1 cellular context compared by ENCODE assay signal in the genomic region with DNA sequence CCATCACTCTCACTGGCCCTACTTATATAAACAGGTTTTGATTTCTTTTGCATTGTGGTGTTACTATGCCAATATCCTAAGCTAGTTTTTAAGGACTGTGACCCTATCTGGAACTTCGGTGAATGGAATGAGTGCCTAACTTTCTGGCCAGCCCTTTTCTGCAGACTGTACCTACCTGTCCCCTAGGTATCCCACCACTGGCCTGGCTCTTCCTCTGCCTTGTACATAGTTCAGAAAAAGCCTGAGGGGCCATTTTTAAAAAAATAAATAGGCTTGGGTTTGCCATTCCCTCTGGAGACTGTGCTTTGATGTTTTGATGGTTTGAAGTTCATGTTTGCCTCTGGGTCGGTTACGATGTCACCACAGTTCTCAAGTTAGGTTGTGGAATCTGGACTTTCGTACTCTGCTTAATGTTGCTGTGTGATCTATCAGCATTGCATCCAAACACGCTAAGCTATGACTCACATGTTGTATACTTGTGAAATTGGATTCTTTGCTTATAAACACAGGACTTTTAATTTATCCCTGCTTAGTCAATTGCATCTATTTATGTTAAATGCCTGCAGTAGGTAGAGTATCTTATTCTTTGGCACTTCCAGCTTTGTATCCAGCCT.
TF ChIP-seq lines count a peak whose summit lies in the region.

No MANE protein-coding gene starts in this region.

TF ChIP-seq in HepG2, 621 proteins besides CTCF, POLR2A, EP300 and RAD21 (continued from another document and continues in another):
- TF ChIP-seq, protein P1, sequence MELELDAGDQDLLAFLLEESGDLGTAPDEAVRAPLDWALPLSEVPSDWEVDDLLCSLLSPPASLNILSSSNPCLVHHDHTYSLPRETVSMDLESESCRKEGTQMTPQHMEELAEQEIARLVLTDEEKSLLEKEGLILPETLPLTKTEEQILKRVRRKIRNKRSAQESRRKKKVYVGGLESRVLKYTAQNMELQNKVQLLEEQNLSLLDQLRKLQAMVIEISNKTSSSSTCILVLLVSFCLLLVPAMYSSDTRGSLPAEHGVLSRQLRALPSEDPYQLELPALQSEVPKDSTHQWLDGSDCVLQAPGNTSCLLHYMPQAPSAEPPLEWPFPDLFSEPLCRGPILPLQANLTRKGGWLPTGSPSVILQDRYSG (CRISPR knock-in tag; IDR thresholded peaks at IDR 0.05): no peak
- TF ChIP-seq ZBTB1 (CRISPR knock-in tag; IDR thresholded peaks at IDR 0.05; ENCODE audit: borderline replicate concordance) (no peak), TP53 (CRISPR knock-in tag; conservative IDR thresholded peaks at IDR 0.05) (no peak), IRF2 (CRISPR knock-in tag; IDR thresholded peaks at IDR 0.05) (peak; percentile 93), ZNF207 (IDR thresholded peaks at IDR 0.05; ENCODE audit: borderline replicate concordance) (no peak), BRCA1 (CRISPR knock-in tag; IDR thresholded peaks at IDR 0.05) (no peak), NAIF1 (CRISPR knock-in tag; IDR thresholded peaks at IDR 0.05; ENCODE audit: borderline replicate concordance) (no peak), HCFC1 (IDR thresholded peaks at IDR 0.05; ENCODE audit: low read depth, low read length) (no peak), NFKB2 (CRISPR knock-in tag; IDR thresholded peaks at IDR 0.05; ENCODE audit: borderline replicate concordance) (no peak), ZNF773 (CRISPR knock-in tag; IDR thresholded peaks at IDR 0.05; ENCODE audit: borderline replicate concordance) (no peak), ZNF790 (CRISPR knock-in tag; IDR thresholded peaks at IDR 0.05; ENCODE audit: borderline replicate concordance) (no peak), CCDC6 (CRISPR knock-in tag; IDR thresholded peaks at IDR 0.05) (peak; percentile 81), ZNF776 (CRISPR knock-in tag; IDR thresholded peaks at IDR 0.05) (no peak), ZNF841 (CRISPR knock-in tag; IDR thresholded peaks at IDR 0.05; ENCODE audit: borderline replicate concordance) (no peak), ZNF746 (CRISPR knock-in tag; IDR thresholded peaks at IDR 0.05) (no peak), ZNF567 (CRISPR knock-in tag; IDR thresholded peaks at IDR 0.05; ENCODE audit: borderline replicate concordance) (no peak), ZNF878 (CRISPR knock-in tag; IDR thresholded peaks at IDR 0.05) (peak; percentile 91), GTF3A (CRISPR knock-in tag; conservative IDR thresholded peaks at IDR 0.05) (no peak), ZFP62 (CRISPR knock-in tag; IDR thresholded peaks at IDR 0.05) (no peak), FOXK2 (IDR thresholded peaks at IDR 0.05) (peak; percentile 71), ZNF260 (CRISPR knock-in tag; IDR thresholded peaks at IDR 0.05; ENCODE audit: borderline replicate concordance, low read depth) (no peak), ZNF660 (CRISPR knock-in tag; IDR thresholded peaks at IDR 0.05; ENCODE audit: borderline replicate concordance, low read depth) (no peak), HNRNPLL (IDR thresholded peaks at IDR 0.05; ENCODE audit: low read depth, low read length, poor library complexity, severe bottlenecking) (no peak), RAD51 (IDR thresholded peaks at IDR 0.05; ENCODE audit: borderline replicate concordance) (no peak), HDAC6 (IDR thresholded peaks at IDR 0.05; ENCODE audit: low read depth, low read length) (no peak), ZFX (CRISPR knock-in tag; IDR thresholded peaks at IDR 0.05; ENCODE audit: low read depth) (no peak), SNAI1 (CRISPR knock-in tag; IDR thresholded peaks at IDR 0.05; ENCODE audit: borderline replicate concordance) (no peak), ZNF792 (CRISPR knock-in tag; IDR thresholded peaks at IDR 0.05) (peak; percentile 84; the same call in 1 of the 2 replicates), PAX8 (CRISPR knock-in tag; IDR thresholded peaks at IDR 0.05; ENCODE audit: borderline replicate concordance) (no peak), TOPORS (CRISPR knock-in tag; IDR thresholded peaks at IDR 0.05) (no peak)
- TF ChIP-seq, protein P2, sequence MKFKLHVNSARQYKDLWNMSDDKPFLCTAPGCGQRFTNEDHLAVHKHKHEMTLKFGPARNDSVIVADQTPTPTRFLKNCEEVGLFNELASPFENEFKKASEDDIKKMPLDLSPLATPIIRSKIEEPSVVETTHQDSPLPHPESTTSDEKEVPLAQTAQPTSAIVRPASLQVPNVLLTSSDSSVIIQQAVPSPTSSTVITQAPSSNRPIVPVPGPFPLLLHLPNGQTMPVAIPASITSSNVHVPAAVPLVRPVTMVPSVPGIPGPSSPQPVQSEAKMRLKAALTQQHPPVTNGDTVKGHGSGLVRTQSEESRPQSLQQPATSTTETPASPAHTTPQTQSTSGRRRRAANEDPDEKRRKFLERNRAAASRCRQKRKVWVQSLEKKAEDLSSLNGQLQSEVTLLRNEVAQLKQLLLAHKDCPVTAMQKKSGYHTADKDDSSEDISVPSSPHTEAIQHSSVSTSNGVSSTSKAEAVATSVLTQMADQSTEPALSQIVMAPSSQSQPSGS (CRISPR knock-in tag; IDR thresholded peaks at IDR 0.05): peak; percentile 94
- TF ChIP-seq, protein P3, sequence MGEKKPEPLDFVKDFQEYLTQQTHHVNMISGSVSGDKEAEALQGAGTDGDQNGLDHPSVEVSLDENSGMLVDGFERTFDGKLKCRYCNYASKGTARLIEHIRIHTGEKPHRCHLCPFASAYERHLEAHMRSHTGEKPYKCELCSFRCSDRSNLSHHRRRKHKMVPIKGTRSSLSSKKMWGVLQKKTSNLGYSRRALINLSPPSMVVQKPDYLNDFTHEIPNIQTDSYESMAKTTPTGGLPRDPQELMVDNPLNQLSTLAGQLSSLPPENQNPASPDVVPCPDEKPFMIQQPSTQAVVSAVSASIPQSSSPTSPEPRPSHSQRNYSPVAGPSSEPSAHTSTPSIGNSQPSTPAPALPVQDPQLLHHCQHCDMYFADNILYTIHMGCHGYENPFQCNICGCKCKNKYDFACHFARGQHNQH (CRISPR knock-in tag; IDR thresholded peaks at IDR 0.05): peak; percentile 91
- TF ChIP-seq, protein P4, sequence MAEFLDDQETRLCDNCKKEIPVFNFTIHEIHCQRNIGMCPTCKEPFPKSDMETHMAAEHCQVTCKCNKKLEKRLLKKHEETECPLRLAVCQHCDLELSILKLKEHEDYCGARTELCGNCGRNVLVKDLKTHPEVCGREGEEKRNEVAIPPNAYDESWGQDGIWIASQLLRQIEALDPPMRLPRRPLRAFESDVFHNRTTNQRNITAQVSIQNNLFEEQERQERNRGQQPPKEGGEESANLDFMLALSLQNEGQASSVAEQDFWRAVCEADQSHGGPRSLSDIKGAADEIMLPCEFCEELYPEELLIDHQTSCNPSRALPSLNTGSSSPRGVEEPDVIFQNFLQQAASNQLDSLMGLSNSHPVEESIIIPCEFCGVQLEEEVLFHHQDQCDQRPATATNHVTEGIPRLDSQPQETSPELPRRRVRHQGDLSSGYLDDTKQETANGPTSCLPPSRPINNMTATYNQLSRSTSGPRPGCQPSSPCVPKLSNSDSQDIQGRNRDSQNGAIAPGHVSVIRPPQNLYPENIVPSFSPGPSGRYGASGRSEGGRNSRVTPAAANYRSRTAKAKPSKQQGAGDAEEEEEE (CRISPR knock-in tag; IDR thresholded peaks at IDR 0.05; ENCODE audit: borderline replicate concordance): no peak
- TF ChIP-seq, protein P5, sequence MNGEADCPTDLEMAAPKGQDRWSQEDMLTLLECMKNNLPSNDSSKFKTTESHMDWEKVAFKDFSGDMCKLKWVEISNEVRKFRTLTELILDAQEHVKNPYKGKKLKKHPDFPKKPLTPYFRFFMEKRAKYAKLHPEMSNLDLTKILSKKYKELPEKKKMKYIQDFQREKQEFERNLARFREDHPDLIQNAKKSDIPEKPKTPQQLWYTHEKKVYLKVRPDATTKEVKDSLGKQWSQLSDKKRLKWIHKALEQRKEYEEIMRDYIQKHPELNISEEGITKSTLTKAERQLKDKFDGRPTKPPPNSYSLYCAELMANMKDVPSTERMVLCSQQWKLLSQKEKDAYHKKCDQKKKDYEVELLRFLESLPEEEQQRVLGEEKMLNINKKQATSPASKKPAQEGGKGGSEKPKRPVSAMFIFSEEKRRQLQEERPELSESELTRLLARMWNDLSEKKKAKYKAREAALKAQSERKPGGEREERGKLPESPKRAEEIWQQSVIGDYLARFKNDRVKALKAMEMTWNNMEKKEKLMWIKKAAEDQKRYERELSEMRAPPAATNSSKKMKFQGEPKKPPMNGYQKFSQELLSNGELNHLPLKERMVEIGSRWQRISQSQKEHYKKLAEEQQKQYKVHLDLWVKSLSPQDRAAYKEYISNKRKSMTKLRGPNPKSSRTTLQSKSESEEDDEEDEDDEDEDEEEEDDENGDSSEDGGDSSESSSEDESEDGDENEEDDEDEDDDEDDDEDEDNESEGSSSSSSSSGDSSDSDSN (CRISPR knock-in tag; IDR thresholded peaks at IDR 0.05): no peak
- TF ChIP-seq, protein P6, sequence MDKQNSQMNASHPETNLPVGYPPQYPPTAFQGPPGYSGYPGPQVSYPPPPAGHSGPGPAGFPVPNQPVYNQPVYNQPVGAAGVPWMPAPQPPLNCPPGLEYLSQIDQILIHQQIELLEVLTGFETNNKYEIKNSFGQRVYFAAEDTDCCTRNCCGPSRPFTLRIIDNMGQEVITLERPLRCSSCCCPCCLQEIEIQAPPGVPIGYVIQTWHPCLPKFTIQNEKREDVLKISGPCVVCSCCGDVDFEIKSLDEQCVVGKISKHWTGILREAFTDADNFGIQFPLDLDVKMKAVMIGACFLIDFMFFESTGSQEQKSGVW (CRISPR knock-in tag; IDR thresholded peaks at IDR 0.05; ENCODE audit: borderline replicate concordance): no peak; the same call in 1 of the 2 replicates
- TF ChIP-seq, protein P7, sequence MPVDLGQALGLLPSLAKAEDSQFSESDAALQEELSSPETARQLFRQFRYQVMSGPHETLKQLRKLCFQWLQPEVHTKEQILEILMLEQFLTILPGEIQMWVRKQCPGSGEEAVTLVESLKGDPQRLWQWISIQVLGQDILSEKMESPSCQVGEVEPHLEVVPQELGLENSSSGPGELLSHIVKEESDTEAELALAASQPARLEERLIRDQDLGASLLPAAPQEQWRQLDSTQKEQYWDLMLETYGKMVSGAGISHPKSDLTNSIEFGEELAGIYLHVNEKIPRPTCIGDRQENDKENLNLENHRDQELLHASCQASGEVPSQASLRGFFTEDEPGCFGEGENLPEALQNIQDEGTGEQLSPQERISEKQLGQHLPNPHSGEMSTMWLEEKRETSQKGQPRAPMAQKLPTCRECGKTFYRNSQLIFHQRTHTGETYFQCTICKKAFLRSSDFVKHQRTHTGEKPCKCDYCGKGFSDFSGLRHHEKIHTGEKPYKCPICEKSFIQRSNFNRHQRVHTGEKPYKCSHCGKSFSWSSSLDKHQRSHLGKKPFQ (CRISPR knock-in tag; IDR thresholded peaks at IDR 0.05; ENCODE audit: insufficient replicate concordance): no peak
- TF ChIP-seq, protein P8, sequence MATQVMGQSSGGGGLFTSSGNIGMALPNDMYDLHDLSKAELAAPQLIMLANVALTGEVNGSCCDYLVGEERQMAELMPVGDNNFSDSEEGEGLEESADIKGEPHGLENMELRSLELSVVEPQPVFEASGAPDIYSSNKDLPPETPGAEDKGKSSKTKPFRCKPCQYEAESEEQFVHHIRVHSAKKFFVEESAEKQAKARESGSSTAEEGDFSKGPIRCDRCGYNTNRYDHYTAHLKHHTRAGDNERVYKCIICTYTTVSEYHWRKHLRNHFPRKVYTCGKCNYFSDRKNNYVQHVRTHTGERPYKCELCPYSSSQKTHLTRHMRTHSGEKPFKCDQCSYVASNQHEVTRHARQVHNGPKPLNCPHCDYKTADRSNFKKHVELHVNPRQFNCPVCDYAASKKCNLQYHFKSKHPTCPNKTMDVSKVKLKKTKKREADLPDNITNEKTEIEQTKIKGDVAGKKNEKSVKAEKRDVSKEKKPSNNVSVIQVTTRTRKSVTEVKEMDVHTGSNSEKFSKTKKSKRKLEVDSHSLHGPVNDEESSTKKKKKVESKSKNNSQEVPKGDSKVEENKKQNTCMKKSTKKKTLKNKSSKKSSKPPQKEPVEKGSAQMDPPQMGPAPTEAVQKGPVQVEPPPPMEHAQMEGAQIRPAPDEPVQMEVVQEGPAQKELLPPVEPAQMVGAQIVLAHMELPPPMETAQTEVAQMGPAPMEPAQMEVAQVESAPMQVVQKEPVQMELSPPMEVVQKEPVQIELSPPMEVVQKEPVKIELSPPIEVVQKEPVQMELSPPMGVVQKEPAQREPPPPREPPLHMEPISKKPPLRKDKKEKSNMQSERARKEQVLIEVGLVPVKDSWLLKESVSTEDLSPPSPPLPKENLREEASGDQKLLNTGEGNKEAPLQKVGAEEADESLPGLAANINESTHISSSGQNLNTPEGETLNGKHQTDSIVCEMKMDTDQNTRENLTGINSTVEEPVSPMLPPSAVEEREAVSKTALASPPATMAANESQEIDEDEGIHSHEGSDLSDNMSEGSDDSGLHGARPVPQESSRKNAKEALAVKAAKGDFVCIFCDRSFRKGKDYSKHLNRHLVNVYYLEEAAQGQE (IDR thresholded peaks at IDR 0.05; ENCODE audit: borderline replicate concordance in 1 of 2, low read depth in 1 of 2, low read length in 2 of 2): peak in 1 of 2 experiments; percentile 79; a peak in 2 of 4 replicates
- TF ChIP-seq, protein P9, sequence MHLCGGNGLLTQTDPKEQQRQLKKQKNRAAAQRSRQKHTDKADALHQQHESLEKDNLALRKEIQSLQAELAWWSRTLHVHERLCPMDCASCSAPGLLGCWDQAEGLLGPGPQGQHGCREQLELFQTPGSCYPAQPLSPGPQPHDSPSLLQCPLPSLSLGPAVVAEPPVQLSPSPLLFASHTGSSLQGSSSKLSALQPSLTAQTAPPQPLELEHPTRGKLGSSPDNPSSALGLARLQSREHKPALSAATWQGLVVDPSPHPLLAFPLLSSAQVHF (CRISPR knock-in tag; IDR thresholded peaks at IDR 0.05): no peak
- TF ChIP-seq, protein P10, sequence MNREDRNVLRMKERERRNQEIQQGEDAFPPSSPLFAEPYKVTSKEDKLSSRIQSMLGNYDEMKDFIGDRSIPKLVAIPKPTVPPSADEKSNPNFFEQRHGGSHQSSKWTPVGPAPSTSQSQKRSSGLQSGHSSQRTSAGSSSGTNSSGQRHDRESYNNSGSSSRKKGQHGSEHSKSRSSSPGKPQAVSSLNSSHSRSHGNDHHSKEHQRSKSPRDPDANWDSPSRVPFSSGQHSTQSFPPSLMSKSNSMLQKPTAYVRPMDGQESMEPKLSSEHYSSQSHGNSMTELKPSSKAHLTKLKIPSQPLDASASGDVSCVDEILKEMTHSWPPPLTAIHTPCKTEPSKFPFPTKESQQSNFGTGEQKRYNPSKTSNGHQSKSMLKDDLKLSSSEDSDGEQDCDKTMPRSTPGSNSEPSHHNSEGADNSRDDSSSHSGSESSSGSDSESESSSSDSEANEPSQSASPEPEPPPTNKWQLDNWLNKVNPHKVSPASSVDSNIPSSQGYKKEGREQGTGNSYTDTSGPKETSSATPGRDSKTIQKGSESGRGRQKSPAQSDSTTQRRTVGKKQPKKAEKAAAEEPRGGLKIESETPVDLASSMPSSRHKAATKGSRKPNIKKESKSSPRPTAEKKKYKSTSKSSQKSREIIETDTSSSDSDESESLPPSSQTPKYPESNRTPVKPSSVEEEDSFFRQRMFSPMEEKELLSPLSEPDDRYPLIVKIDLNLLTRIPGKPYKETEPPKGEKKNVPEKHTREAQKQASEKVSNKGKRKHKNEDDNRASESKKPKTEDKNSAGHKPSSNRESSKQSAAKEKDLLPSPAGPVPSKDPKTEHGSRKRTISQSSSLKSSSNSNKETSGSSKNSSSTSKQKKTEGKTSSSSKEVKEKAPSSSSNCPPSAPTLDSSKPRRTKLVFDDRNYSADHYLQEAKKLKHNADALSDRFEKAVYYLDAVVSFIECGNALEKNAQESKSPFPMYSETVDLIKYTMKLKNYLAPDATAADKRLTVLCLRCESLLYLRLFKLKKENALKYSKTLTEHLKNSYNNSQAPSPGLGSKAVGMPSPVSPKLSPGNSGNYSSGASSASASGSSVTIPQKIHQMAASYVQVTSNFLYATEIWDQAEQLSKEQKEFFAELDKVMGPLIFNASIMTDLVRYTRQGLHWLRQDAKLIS (CRISPR knock-in tag; IDR thresholded peaks at IDR 0.05): no peak
